In genomic region chr6:37696841-37697735, GRCh38 we compare ENCODE assay signal across 8 cellular contexts. TPM values are rescaled to one million over a fixed set of nuclear protein-coding genes. Genes with fewer than 3 reads are reported as not detected.
DNase-seq lines count a peak whose midpoint lies in the region; ATAC-seq, FAIRE-seq and TF ChIP-seq lines count a peak whose summit lies in the region.

No MANE protein-coding gene starts in this region.

- peak; percentile 54 for DNase-seq in Daoy (ENCODE audit: low read depth)
- peak; percentile 63 for DNase-seq in activated CD4-positive, alpha-beta memory T cell treated with anti-CD3 and anti-CD28 coated beads for 36 hours
- DNase-seq in D721Med (ENCODE audit: insufficient read length, low spot score): no peak

- peaks cover 25% of the 10 kb centered on the region for H3K4me1 ChIP-seq in HUES6 (ENCODE audit: control insufficient read depth, insufficient read depth, low read length)
- H3K4me1 ChIP-seq in esophagus (ENCODE audit: control insufficient read depth in 2 of 2, insufficient read depth in 2 of 2, low read length in 1 of 2): peaks cover 5 to 12% of the 10 kb centered on the region in 2 donors

- peaks cover 1% of the 10 kb centered on the region for H3K36me3 Mint-ChIP-seq in activated CD4-positive, alpha-beta memory T cell treated with anti-CD3 and anti-CD28 coated beads for 36 hours

- peaks cover 15% of the 10 kb centered on the region for H3K79me2 ChIP-seq in neural cell (replicated peaks; ENCODE audit: insufficient read depth, low read length)

- H3K9me3 ChIP-seq in HUES6 (ENCODE audit: control insufficient read depth, insufficient read depth, low read depth, low read length) (no peaks in the 10 kb centered on the region), esophagus (ENCODE audit: control insufficient read depth in 2 of 2, insufficient read depth in 1 of 2, low read depth in 1 of 2, low read length in 1 of 2) (no peaks in the 10 kb centered on the region), neural cell (ENCODE audit: low read length) (no peaks in the 10 kb centered on the region)

- intact Hi-C loops in activated CD4-positive, alpha-beta memory T cell treated with anti-CD3 and anti-CD28 coated beads for 36 hours (cut with micrococcal nuclease): loop anchor here (5.0 kb wide), 2 partner anchors 200 to 795 kb away; partner anchors contain the start of gene CCDC167

- TF ChIP-seq EP300 in neural cell (conservative IDR thresholded peaks at IDR 0.05; ENCODE audit: poor library complexity, severe bottlenecking): no peak

- no peak overlapping the region for H2AFZ ChIP-seq in neural cell (ENCODE audit: low read depth, low read length)

- H3K36me3 ChIP-seq in HUES6 (ENCODE audit: control insufficient read depth, insufficient read depth, low read length) (no peaks in the 10 kb centered on the region), esophagus (ENCODE audit: control insufficient read depth in 2 of 2, insufficient read depth in 2 of 2, low read length in 1 of 2) (no peaks in the 10 kb centered on the region), neural cell (ENCODE audit: insufficient read depth, low read length) (no peaks in the 10 kb centered on the region)

- peak overlapping the region; percentile 69 for H3K4me3 ChIP-seq in HUES6 (ENCODE audit: low read depth, low read length)
- peak overlapping the region; percentile 51 to 67 for H3K4me3 ChIP-seq in esophagus (ENCODE audit: low read depth in 1 of 2, low read length in 2 of 2)
- H3K4me3 ChIP-seq in neural cell (ENCODE audit: low read length): peak overlapping the region; percentile 79

- H3K27ac ChIP-seq in HUES6 (ENCODE audit: low read depth, low read length): no peak overlapping the region
- peak overlapping the region in 1 of 2 donors; percentile 39 for H3K27ac ChIP-seq in esophagus (ENCODE audit: low read depth in 2 of 2, low read length in 1 of 2)
- H3K27ac ChIP-seq in neural cell (ENCODE audit: low read length): no peak overlapping the region

- no peak for ATAC-seq in HG03108 (IDR thresholded peaks at IDR 0.05; ENCODE audit: unreplicated experiment)
- no peak for ATAC-seq in HG02885 (IDR thresholded peaks at IDR 0.05; ENCODE audit: poor library complexity, unreplicated experiment)

- no peaks in the 10 kb centered on the region for H3K9me3 Mint-ChIP-seq in activated CD4-positive, alpha-beta memory T cell treated with anti-CD3 and anti-CD28 coated beads for 36 hours

- H3K9ac ChIP-seq in HUES6 (ENCODE audit: low read length): no peak overlapping the region
- H3K9ac ChIP-seq in neural cell (ENCODE audit: low read length): peak overlapping the region; percentile 57

- POLR2A ChIA-PET in activated CD4-positive, alpha-beta memory T cell treated with anti-CD3 and anti-CD28 coated beads for 36 hours (lab: Charles Lee): interaction anchor here (1.3 to 2.2 kb wide), 2 partner anchors 122 to 264 kb away, joined by 3 to 8 read pairs; partner anchors contain the start of gene CMTR1

- peaks cover 97% of the 10 kb centered on the region for H3K27me3 ChIP-seq in HUES6 (ENCODE audit: control insufficient read depth, insufficient read depth, low read length)
- peaks cover 0 to 8% of the 10 kb centered on the region in 2 donors for H3K27me3 ChIP-seq in esophagus (ENCODE audit: control insufficient read depth in 1 of 2, insufficient read depth in 2 of 2, low read length in 2 of 2)
- H3K27me3 ChIP-seq in neural cell (ENCODE audit: insufficient read depth, low read depth, low read length): peaks cover 47% of the 10 kb centered on the region

- no peaks in the 10 kb centered on the region for H3F3A ChIP-seq in neural cell (ENCODE audit: insufficient read depth, low read length, poor library complexity, severe bottlenecking)

- no peak overlapping the region for H3K27ac Mint-ChIP-seq in activated CD4-positive, alpha-beta memory T cell treated with anti-CD3 and anti-CD28 coated beads for 36 hours

- 0% methylated on average over 111 to 120 of the region's 120 CpGs for WGBS in esophagus, 2 donors

- H3K4me2 ChIP-seq in neural cell (ENCODE audit: low read length): peak overlapping the region; percentile 98

- no peak for TF ChIP-seq RAD21 in neural cell (conservative IDR thresholded peaks at IDR 0.05)

- FAIRE-seq in D721Med (lab: Jason Lieb, UNC): no peak

- peaks cover 26% of the 10 kb centered on the region for H3K4me1 Mint-ChIP-seq in activated CD4-positive, alpha-beta memory T cell treated with anti-CD3 and anti-CD28 coated beads for 36 hours (ENCODE audit: low read depth)

- H3K4me3 Mint-ChIP-seq in activated CD4-positive, alpha-beta memory T cell treated with anti-CD3 and anti-CD28 coated beads for 36 hours: peak overlapping the region; percentile 95

- no peaks in the 10 kb centered on the region for H3K9me2 ChIP-seq in neural cell (ENCODE audit: insufficient read depth, low read length)

- H3K27me3 Mint-ChIP-seq in activated CD4-positive, alpha-beta memory T cell treated with anti-CD3 and anti-CD28 coated beads for 36 hours: peaks cover 12% of the 10 kb centered on the region

- TF ChIP-seq CTCF in neural cell (IDR thresholded peaks at IDR 0.05; ENCODE audit: poor library complexity, severe bottlenecking): peak; percentile 54
- no peak for TF ChIP-seq CTCF in D721Med (IDR thresholded peaks at IDR 0.05; ENCODE audit: insufficient read depth, missing control alignments)

- no peaks in the 10 kb centered on the region for H4K20me1 ChIP-seq in neural cell (ENCODE audit: insufficient read depth)

- CTCF ChIA-PET in activated CD4-positive, alpha-beta memory T cell treated with anti-CD3 and anti-CD28 coated beads for 36 hours (lab: Charles Lee): interaction anchor here (0.6 to 1.3 kb wide), 4 partner anchors 181 to 337 kb away, joined by 3 to 5 read pairs (median 3); partner anchors contain the start of gene CMTR1

TF ChIP-seq in neural cell, 6 proteins besides CTCF, POLR2A, EP300 and RAD21:
- no peak for TF ChIP-seq POLR2AphosphoS5 (IDR thresholded peaks at IDR 0.05)

RNA-seq across cellular contexts. Expression of gene MDGA1, which starts 0.6 kb away (rescaled TPM):
- 10.6 and 13.0 TPM in 2 replicates for total RNA-seq in Daoy (2014; rRNA removed; shearing (Covaris generic))
- 1 to 10 TPM; 4.3 TPM for total RNA-seq in activated CD4-positive, alpha-beta memory T cell treated with anti-CD3 and anti-CD28 coated beads for 36 hours
- polyA plus RNA-seq in esophagus: 1 to 10 TPM in 1 of 2 donors, under 1 TPM in 1; 0.41 to 1.2 TPM
- polyA plus RNA-seq in neural cell: 4.3 and 6.2 TPM in 2 replicates
- polyA minus RNA-seq in neural cell: 11.2 and 14.0 TPM in 2 replicates
